In genomic region chr10:24737001-24737400, GRCh38 we compare ENCODE assay signal across 1 cellular context.
TF ChIP-seq lines count a peak whose summit lies in the region.

No MANE protein-coding gene starts in this region.

TF ChIP-seq in WTC11, 78 proteins besides CTCF, POLR2A, EP300 and RAD21 (continued from another document):
- TF ChIP-seq ZNF512 (CRISPR knock-in tag; IDR thresholded peaks at IDR 0.05; ENCODE audit: borderline replicate concordance): no peak
